Comparison of ENCODE assay signal across 11 cellular contexts in the genomic region with DNA sequence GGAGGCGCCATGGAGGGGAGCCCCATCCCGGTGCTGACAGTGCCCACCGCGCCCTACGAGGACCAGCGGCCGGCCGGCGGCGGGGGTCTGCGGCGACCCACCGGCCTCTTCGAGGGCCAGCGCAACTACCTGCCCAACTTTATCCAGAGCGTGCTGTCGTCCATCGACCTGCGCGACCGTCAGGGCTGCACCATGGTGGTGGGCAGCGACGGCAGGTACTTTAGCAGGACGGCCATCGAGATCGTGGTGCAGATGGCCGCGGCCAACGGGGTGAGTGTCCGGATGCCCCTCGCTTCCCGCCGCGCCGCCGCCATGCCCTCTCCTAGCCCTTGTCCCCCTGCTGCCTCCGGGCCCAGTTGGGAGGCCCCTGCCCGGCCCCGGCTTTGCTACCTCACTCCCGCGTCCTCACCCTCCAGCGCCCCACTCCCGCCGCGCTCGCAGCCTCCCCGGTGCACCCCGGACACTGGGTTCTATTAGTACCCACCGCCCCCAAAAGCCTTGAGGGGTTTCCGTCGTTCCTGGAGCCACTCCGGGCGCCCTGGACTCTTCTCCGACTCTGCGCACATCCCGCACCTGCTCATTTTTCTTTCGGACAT. TPM values are rescaled to one million over a fixed set of nuclear protein-coding genes. Genes with fewer than 3 reads are reported as not detected.
DNase-seq lines count a peak whose midpoint lies in the region; ATAC-seq, FAIRE-seq and TF ChIP-seq lines count a peak whose summit lies in the region.
"Not testable (repeated sequence)": the region's sequence is repeated elsewhere in the genome, so short reads cannot be mapped to it uniquely, and the experiment has no call there.
"Had no signal": no experiment of that assay in that cellular context is flagged by ENCODE, and none has a peak within 500 bp of the region (broad histone marks: within the 10 kb centered on the region; RNA-seq: fewer than 3 reads in every experiment).

No MANE protein-coding gene starts in this region.

- TF ChIP-seq POLR2A in A549 (IDR thresholded peaks at IDR 0.05; ENCODE audit: low read length); HepG2 (IDR thresholded peaks at IDR 0.05; ENCODE audit: insufficient read depth in 1 of 2, low read depth in 2 of 2, low read length in 2 of 2): not testable (repeated sequence)

- H3F3A ChIP-seq in GM23338 (replicated peaks; ENCODE audit: low read depth): not testable (repeated sequence)

- not testable (repeated sequence) for H3K79me2 ChIP-seq in GM23338 (replicated peaks; ENCODE audit: insufficient read depth); HepG2 (ENCODE audit: insufficient read depth, low read length)

- not testable (repeated sequence) for DNase-seq in A549 (ENCODE audit: low read depth in 1 of 2, low spot score in 1 of 2); RWPE2 (ENCODE audit: low spot score); central memory CD8-positive, alpha-beta T cell (ENCODE audit: low spot score in 2 of 2); glutamatergic neuron; HepG2 (ENCODE audit: low spot score)
- DNase-seq in GM23338 (ENCODE audit: low spot score): peak; percentile 13

- H3K4me3 ChIP-seq in A549: peak overlapping the region; percentile 48
- H3K4me3 ChIP-seq in GM23338: peak overlapping the region; percentile 67
- H3K4me3 ChIP-seq in RWPE2 (ENCODE audit: severe bottlenecking): not testable (repeated sequence)
- peak overlapping the region in 1 of 3 experiments; percentile 52; a peak in 2 of 6 replicates for H3K4me3 ChIP-seq in HepG2 (replicated peaks in 1 of 3; ENCODE audit: insufficient read depth in 1 of 3, low read depth in 2 of 3, low read length in 3 of 3)
- peak overlapping the region; percentile 23 to 59 for H3K4me3 ChIP-seq in neutrophil (ENCODE audit: low read depth in 1 of 2, low read length in 1 of 2)

- H3K9ac ChIP-seq in HepG2 (ENCODE audit: insufficient read depth, low read depth, low read length): not testable (repeated sequence)

- in situ Hi-C loops in HepG2 (cut with HindIII; ENCODE audit: extremely low pct_ligation_motif_present, low pct_unique_long_range_greater_than_20kb): not testable (repeated sequence)

- H4K20me1 ChIP-seq in GM23338 (replicated peaks; ENCODE audit: insufficient read depth); HepG2 (ENCODE audit: insufficient read depth, low read length): not testable (repeated sequence)

- H3K4me3 Mint-ChIP-seq in GM23338 (peak overlapping the region; percentile 67), glutamatergic neuron (ENCODE audit: unreplicated experiment) (peak overlapping the region; percentile 65)
- peak overlapping the region; percentile 23 for H3K4me3 Mint-ChIP-seq in central memory CD8-positive, alpha-beta T cell
- H3K4me3 Mint-ChIP-seq in stimulated activated memory B cell treated with anti-CD40 and anti-IgM and Interleukin-4, amounts not matched to agents 10 μg/mL and 1 μg/mL and 100 μg/mL, for 72 hours: peak overlapping the region; percentile 69

- peak overlapping the region; percentile 83 for H3K4me2 ChIP-seq in A549
- H3K4me2 ChIP-seq in GM23338: peak overlapping the region; percentile 84
- peak overlapping the region; percentile 69 for H3K4me2 ChIP-seq in HepG2 (ENCODE audit: low read depth, low read length)

- not testable (repeated sequence) for H3K9me2 ChIP-seq in GM23338 (ENCODE audit: insufficient read depth)

- H3K4me1 ChIP-seq in A549; GM23338 (ENCODE audit: insufficient read depth); RWPE2 (ENCODE audit: insufficient read depth, poor library complexity, severe bottlenecking); HepG2 (ENCODE audit: insufficient read depth, low read length); neutrophil (ENCODE audit: control insufficient read depth in 1 of 2, insufficient read depth in 1 of 2, low read depth in 1 of 2, low read length in 1 of 2): not testable (repeated sequence)

- WGBS in A549 (ENCODE audit: missing lambda C conversion rate): 79% methylated on average over 11 of the region's 57 CpGs
- 65% methylated on average over 16 of the region's 57 CpGs for WGBS in HepG2 (ENCODE audit: low lambda C conversion rate)

- TF ChIP-seq RAD21 in A549 (conservative IDR thresholded peaks at IDR 0.05 in 1 of 2, IDR thresholded peaks at IDR 0.05 in 1 of 2); HepG2 (CRISPR knock-in tag; IDR thresholded peaks at IDR 0.05): not testable (repeated sequence)

- not testable (repeated sequence) for H3K9me3 ChIP-seq in A549; RWPE2 (ENCODE audit: severe bottlenecking); HepG2 (ENCODE audit: low read length); neutrophil

- POLR2A ChIA-PET in A549 (lab: Yijun Ruan, JAX); HepG2 (lab: Yijun Ruan, JAX): not testable (repeated sequence)

- intact Hi-C loops in HepG2 (cut with micrococcal nuclease; ENCODE audit: unreplicated experiment): not testable (repeated sequence)

- not testable (repeated sequence) for BruUV-seq in HepG2 (replicated peaks; lab: Mats Ljungman, UMichigan)

- not testable (repeated sequence) for H3K4me1 Mint-ChIP-seq in GM23338; central memory CD8-positive, alpha-beta T cell; glutamatergic neuron (ENCODE audit: low read depth, unreplicated experiment); stimulated activated memory B cell treated with anti-CD40 and anti-IgM and Interleukin-4, amounts not matched to agents 10 μg/mL and 1 μg/mL and 100 μg/mL, for 72 hours

- not testable (repeated sequence) for H3K27ac ChIP-seq in A549; GM23338 (ENCODE audit: low read depth); RWPE2 (ENCODE audit: poor library complexity, severe bottlenecking); HepG2 (ENCODE audit: extremely low read length, insufficient read depth, low read length); neutrophil

- not testable (repeated sequence) for H3K36me3 ChIP-seq in GM23338 (ENCODE audit: insufficient read depth); RWPE2 (ENCODE audit: low read depth); HepG2 (replicated peaks in 1 of 2; ENCODE audit: control insufficient read depth in 1 of 2, insufficient read depth in 2 of 2, low read length in 2 of 2); neutrophil

- CTCF ChIA-PET in A549 (lab: Yijun Ruan, JAX); HepG2 (lab: Yijun Ruan, JAX; ENCODE audit: low intra/inter-chr PET ratio, low total read pairs): not testable (repeated sequence)

- H3K27me3 Mint-ChIP-seq in GM23338 (ENCODE audit: insufficient read depth, low read depth, poor library complexity) (peaks cover 56% of the 10 kb centered on the region), glutamatergic neuron (ENCODE audit: unreplicated experiment) (peaks cover 11% of the 10 kb centered on the region)
- H3K27me3 Mint-ChIP-seq in central memory CD8-positive, alpha-beta T cell: peaks cover 30% of the 10 kb centered on the region
- peaks cover 26% of the 10 kb centered on the region for H3K27me3 Mint-ChIP-seq in stimulated activated memory B cell treated with anti-CD40 and anti-IgM and Interleukin-4, amounts not matched to agents 10 μg/mL and 1 μg/mL and 100 μg/mL, for 72 hours

- not testable (repeated sequence) for H3K36me3 Mint-ChIP-seq in GM23338 (ENCODE audit: low read depth); central memory CD8-positive, alpha-beta T cell (ENCODE audit: insufficient read depth); glutamatergic neuron (ENCODE audit: unreplicated experiment); stimulated activated memory B cell treated with anti-CD40 and anti-IgM and Interleukin-4, amounts not matched to agents 10 μg/mL and 1 μg/mL and 100 μg/mL, for 72 hours

- H2AFZ ChIP-seq in GM23338; HepG2 (ENCODE audit: low read length): not testable (repeated sequence)

- FAIRE-seq in A549 (lab: Jason Lieb, UNC); HepG2 (lab: Jason Lieb, UNC): not testable (repeated sequence)

- not testable (repeated sequence) for H3K27ac Mint-ChIP-seq in GM23338; central memory CD8-positive, alpha-beta T cell (ENCODE audit: low read depth); glutamatergic neuron (ENCODE audit: unreplicated experiment); stimulated activated memory B cell treated with anti-CD40 and anti-IgM and Interleukin-4, amounts not matched to agents 10 μg/mL and 1 μg/mL and 100 μg/mL, for 72 hours

- TF ChIP-seq EP300 in A549 (IDR thresholded peaks at IDR 0.05); HepG2 (IDR thresholded peaks at IDR 0.05; ENCODE audit: low read depth in 2 of 2, low read length in 2 of 2); HepG2 (CRISPR knock-in tag; IDR thresholded peaks at IDR 0.05; ENCODE audit: borderline replicate concordance): not testable (repeated sequence)

- not testable (repeated sequence) for TF ChIP-seq CTCF in A549 (IDR thresholded peaks at IDR 0.05); GM23338 (conservative IDR thresholded peaks at IDR 0.05; ENCODE audit: low read depth in 2 of 2); RWPE2 (IDR thresholded peaks at IDR 0.05; ENCODE audit: poor library complexity, severe bottlenecking); glutamatergic neuron (IDR thresholded peaks at IDR 0.05; ENCODE audit: partially characterized antibody, unreplicated experiment); HepG2 (CRISPR knock-in tag; IDR thresholded peaks at IDR 0.05); neutrophil (IDR thresholded peaks at IDR 0.05)

- ATAC-seq in A549 (peak; percentile 18 to 61; a peak in 4 of 6 replicates), GM23338 (peak; percentile 60), RWPE2 (ENCODE audit: low read depth) (0 out of 3 replicates have a peak, but pooled peaks have one; percentile 7), HepG2 (peak; percentile 36)
- ATAC-seq in central memory CD8-positive, alpha-beta T cell (replicated peaks; ENCODE audit: extremely low read depth, poor library complexity, severe bottlenecking): not testable (repeated sequence)
- peak; percentile 17 for ATAC-seq in stimulated activated memory B cell treated with anti-CD40 and anti-IgM and Interleukin-4, amounts not matched to agents 10 μg/mL and 1 μg/mL and 100 μg/mL, for 72 hours

- H3K27me3 ChIP-seq in GM23338 (ENCODE audit: insufficient read depth): peaks cover 80% of the 10 kb centered on the region
- H3K27me3 ChIP-seq in RWPE2 (ENCODE audit: insufficient read depth, poor library complexity, severe bottlenecking): peaks cover 17% of the 10 kb centered on the region
- not testable (repeated sequence) for H3K27me3 ChIP-seq in HepG2 (ENCODE audit: control insufficient read depth in 1 of 2, insufficient read depth in 2 of 2, low read length in 2 of 2)
- H3K27me3 ChIP-seq in neutrophil: peaks cover 72% of the 10 kb centered on the region

- not testable (repeated sequence) for H3K9me3 Mint-ChIP-seq in GM23338; central memory CD8-positive, alpha-beta T cell; glutamatergic neuron (ENCODE audit: unreplicated experiment); stimulated activated memory B cell treated with anti-CD40 and anti-IgM and Interleukin-4, amounts not matched to agents 10 μg/mL and 1 μg/mL and 100 μg/mL, for 72 hours

RNA-seq across cellular contexts. Expression of gene PGM5, which starts 0.8 kb away (rescaled TPM):
- polyA plus RNA-seq in A549 (2011; rRNA removed) (0.17 and 0.18 TPM in 2 replicates), A549 (2017; fragmentation: RNase III; extraction: RNeasy Plus Mini Kit Qiagen cat#74134 plus additional on column Dnase treatment) (not detected in 3 replicates), GM23338 (2016; fragmentation: Nextera tagmentation; extraction: Ambion mirVana) (not detected in 2 replicates), HepG2 (2011; rRNA removed) (0.01 TPM in 1 of 2 replicates, not detected in the other)
- 0.01 and 0.03 TPM in 2 replicates for polyA plus RNA-seq in A549 (2012; cell fraction: cytosol; rRNA removed)
- 0.05 TPM in 1 of 2 replicates, not detected in the other for polyA plus RNA-seq in A549 (2012; cell fraction: nucleus; rRNA removed)
- 0.10 and 0.45 TPM in 2 replicates for polyA minus RNA-seq in A549 (2011; rRNA and poly(A)+ RNA removed)
- total RNA-seq in GM23338 (2014; rRNA removed; shearing (Covaris generic)): not detected in 2 replicates
- total RNA-seq in glutamatergic neuron (ENCODE audit: unreplicated experiment) (not detected), HepG2 (2016; rRNA removed; fragmentation: Illumina TruSeq; extraction: Trizol) (not detected in 2 replicates)
- not detected in 2 replicates for total RNA-seq in HepG2 (2016; cell fraction: cytosol; rRNA removed; fragmentation: Illumina TruSeq; extraction: Trizol; ENCODE audit: low read depth)
- not detected in 2 replicates for total RNA-seq in HepG2 (2016; cell fraction: insoluble cytoplasmic fraction; rRNA removed; fragmentation: Illumina TruSeq; extraction: Trizol)
- total RNA-seq in HepG2 (2016; cell fraction: membrane; rRNA removed; fragmentation: Illumina TruSeq; extraction: Trizol): not detected in 2 replicates
- not detected in 2 replicates for total RNA-seq in HepG2 (2016; cell fraction: nucleus; rRNA removed; fragmentation: Illumina TruSeq; extraction: Trizol)
- not detected in 2 replicates for polyA plus RNA-seq in HepG2 (2011; cell fraction: cytosol; rRNA removed)
- not detected in 2 replicates for polyA plus RNA-seq in HepG2 (2011; cell fraction: nucleus; rRNA removed)
- polyA plus RNA-seq in HepG2 (2012): not detected in 2 replicates
- not detected in 2 replicates for polyA plus RNA-seq in HepG2 (2016; cell fraction: cytosol; fragmentation: Illumina TruSeq; extraction: Trizol; ENCODE audit: low read depth)
- not detected in 2 replicates for polyA plus RNA-seq in HepG2 (2016; cell fraction: insoluble cytoplasmic fraction; fragmentation: Illumina TruSeq; extraction: Trizol; ENCODE audit: low read depth)
- not detected in 2 replicates for polyA plus RNA-seq in HepG2 (2016; cell fraction: membrane; fragmentation: Illumina TruSeq; extraction: Trizol; ENCODE audit: low read depth)
- not detected in 2 replicates for polyA plus RNA-seq in HepG2 (2016; cell fraction: nucleus; fragmentation: Illumina TruSeq; extraction: Trizol; ENCODE audit: insufficient read depth, low read depth)
- not detected in 2 replicates for polyA minus RNA-seq in HepG2 (2011; rRNA and poly(A)+ RNA removed; ENCODE audit: low replicate concordance)
- not detected in 2 replicates for polyA minus RNA-seq in HepG2 (2011; cell fraction: cytosol; rRNA and poly(A)+ RNA removed)
- not detected in 2 replicates for polyA minus RNA-seq in HepG2 (2011; cell fraction: nucleus; rRNA and poly(A)+ RNA removed)
- total RNA-seq: T-helper 2 cell treated with Interferon-gamma antibody and Interleukin-4, amounts not matched to agents 100 ng/mL and 5 ng/mL, for 36 hours had no signal

RNA-seq across cellular contexts. Expression of gene FOXD4L3, which starts 54.5 kb away (rescaled TPM):
- polyA plus RNA-seq in A549 (2011; rRNA removed) (not detected in 2 replicates), A549 (2017; fragmentation: RNase III; extraction: RNeasy Plus Mini Kit Qiagen cat#74134 plus additional on column Dnase treatment) (0.06 to 0.12 TPM (median 0.07 TPM) in 3 replicates), GM23338 (2016; fragmentation: Nextera tagmentation; extraction: Ambion mirVana) (not detected in 2 replicates), HepG2 (2011; rRNA removed) (0.07 and 0.20 TPM in 2 replicates)
- polyA plus RNA-seq in A549 (2012; cell fraction: cytosol; rRNA removed): 0.03 TPM in 2 replicates
- 0.06 and 0.16 TPM in 2 replicates for polyA plus RNA-seq in A549 (2012; cell fraction: nucleus; rRNA removed)
- polyA minus RNA-seq in A549 (2011; rRNA and poly(A)+ RNA removed): 0.29 TPM in 1 of 2 replicates, not detected in the other
- not detected in 2 replicates for total RNA-seq in GM23338 (2014; rRNA removed; shearing (Covaris generic))
- total RNA-seq in glutamatergic neuron (ENCODE audit: unreplicated experiment) (0.27 TPM), HepG2 (2016; rRNA removed; fragmentation: Illumina TruSeq; extraction: Trizol) (not detected in 2 replicates)
- not detected in 2 replicates for total RNA-seq in HepG2 (2016; cell fraction: cytosol; rRNA removed; fragmentation: Illumina TruSeq; extraction: Trizol; ENCODE audit: low read depth)
- total RNA-seq in HepG2 (2016; cell fraction: insoluble cytoplasmic fraction; rRNA removed; fragmentation: Illumina TruSeq; extraction: Trizol): 0.15 TPM in 1 of 2 replicates, not detected in the other
- total RNA-seq in HepG2 (2016; cell fraction: membrane; rRNA removed; fragmentation: Illumina TruSeq; extraction: Trizol): not detected in 2 replicates
- total RNA-seq in HepG2 (2016; cell fraction: nucleus; rRNA removed; fragmentation: Illumina TruSeq; extraction: Trizol): 0.28 TPM in 1 of 2 replicates, not detected in the other
- polyA plus RNA-seq in HepG2 (2011; cell fraction: cytosol; rRNA removed): 0.04 TPM in 1 of 2 replicates, not detected in the other
- polyA plus RNA-seq in HepG2 (2011; cell fraction: nucleus; rRNA removed): 0.83 and 0.98 TPM in 2 replicates
- 0.12 TPM in 1 of 2 replicates, not detected in the other for polyA plus RNA-seq in HepG2 (2012)
- 0.09 TPM in 1 of 2 replicates, not detected in the other for polyA plus RNA-seq in HepG2 (2016; cell fraction: cytosol; fragmentation: Illumina TruSeq; extraction: Trizol; ENCODE audit: low read depth)
- not detected in 2 replicates for polyA plus RNA-seq in HepG2 (2016; cell fraction: insoluble cytoplasmic fraction; fragmentation: Illumina TruSeq; extraction: Trizol; ENCODE audit: low read depth)
- polyA plus RNA-seq in HepG2 (2016; cell fraction: membrane; fragmentation: Illumina TruSeq; extraction: Trizol; ENCODE audit: low read depth): 0.13 TPM in 1 of 2 replicates, not detected in the other
- polyA plus RNA-seq in HepG2 (2016; cell fraction: nucleus; fragmentation: Illumina TruSeq; extraction: Trizol; ENCODE audit: insufficient read depth, low read depth): 0.31 TPM in 1 of 2 replicates, not detected in the other
- 0.30 TPM in 1 of 2 replicates, not detected in the other for polyA minus RNA-seq in HepG2 (2011; rRNA and poly(A)+ RNA removed; ENCODE audit: low replicate concordance)
- polyA minus RNA-seq in HepG2 (2011; cell fraction: cytosol; rRNA and poly(A)+ RNA removed): not detected in 2 replicates
- polyA minus RNA-seq in HepG2 (2011; cell fraction: nucleus; rRNA and poly(A)+ RNA removed): 1.6 and 2.1 TPM in 2 replicates
- total RNA-seq: frontal cortex; RPMI7951; T-helper 2 cell treated with Interferon-gamma antibody and Interleukin-4, amounts not matched to agents 100 ng/mL and 5 ng/mL, for 36 hours had no signal
